8 cellular contexts compared by ENCODE assay signal in genomic region chr6:167350731-167351655, GRCh38. TPM values are rescaled to one million over a fixed set of nuclear protein-coding genes. Genes with fewer than 3 reads are reported as not detected.
DNase-seq lines count a peak whose midpoint lies in the region; ATAC-seq and TF ChIP-seq lines count a peak whose summit lies in the region.

No MANE protein-coding gene starts in this region.

- peak; percentile 46 for ATAC-seq in GM18858 (IDR thresholded peaks at IDR 0.05; ENCODE audit: unreplicated experiment)
- peak; percentile 61 for ATAC-seq in HG03175 (IDR thresholded peaks at IDR 0.05; ENCODE audit: unreplicated experiment)
- ATAC-seq in stimulated activated naive CD8-positive, alpha-beta T cell treated with anti-CD3 and anti-CD28 coated beads, Interleukin-15, amount 100 ng/mL, for 72 hours = peak; percentile 89

- intact Hi-C loops in A673 (cut with micrococcal nuclease; ENCODE audit: unreplicated experiment) = no loop called here

- H3K4me1 ChIP-seq in A673 (ENCODE audit: insufficient read depth, low read length, poor library complexity, severe bottlenecking) = peaks cover 8% of the 10 kb centered on the region
- peaks cover 10% of the 10 kb centered on the region for H3K4me1 ChIP-seq in neural progenitor cell

- H3F3A ChIP-seq in neural progenitor cell (ENCODE audit: low read depth) = peaks cover 12% of the 10 kb centered on the region

- H3K27ac ChIP-seq in A673 (ENCODE audit: low read depth, low read length, poor library complexity, severe bottlenecking) (no peak overlapping the region), neural progenitor cell (no peak overlapping the region)

- peak overlapping the region; percentile 84 for H3K4me3 Mint-ChIP-seq in neural progenitor cell
- H3K4me3 Mint-ChIP-seq in stimulated activated naive CD8-positive, alpha-beta T cell treated with anti-CD3 and anti-CD28 coated beads, Interleukin-15, amount 100 ng/mL, for 72 hours = peak overlapping the region; percentile 85 to 93

- H3K4me1 Mint-ChIP-seq in neural progenitor cell = peaks cover 23% of the 10 kb centered on the region
- H3K4me1 Mint-ChIP-seq in stimulated activated naive CD8-positive, alpha-beta T cell treated with anti-CD3 and anti-CD28 coated beads, Interleukin-15, amount 100 ng/mL, for 72 hours = peaks cover 32% of the 10 kb centered on the region

- H3K9ac ChIP-seq in neural progenitor cell = no peak overlapping the region

- no peaks in the 10 kb centered on the region for H4K20me1 ChIP-seq in neural progenitor cell (ENCODE audit: low read depth)

- BruUV-seq in A673 (replicated peaks; lab: Mats Ljungman, UMichigan) = no TSS peak

- peak overlapping the region; percentile 74 for H3K4me2 ChIP-seq in neural progenitor cell

- H3K36me3 ChIP-seq in A673 (ENCODE audit: insufficient read depth, low read length, poor library complexity, severe bottlenecking) = no peaks in the 10 kb centered on the region
- H3K36me3 ChIP-seq in neural progenitor cell = no peaks in the 10 kb centered on the region

- no peaks in the 10 kb centered on the region for H3K79me2 ChIP-seq in neural progenitor cell (ENCODE audit: low read depth)

- H3K9me3 ChIP-seq in A673 (ENCODE audit: low read depth, low read length, poor library complexity, severe bottlenecking) (no peaks in the 10 kb centered on the region), neural progenitor cell (ENCODE audit: low read depth) (no peaks in the 10 kb centered on the region)

- peaks cover 21% of the 10 kb centered on the region for H3K27me3 Mint-ChIP-seq in neural progenitor cell (ENCODE audit: insufficient read depth, low read depth)
- peaks cover 31% of the 10 kb centered on the region for H3K27me3 Mint-ChIP-seq in stimulated activated naive CD8-positive, alpha-beta T cell treated with anti-CD3 and anti-CD28 coated beads, Interleukin-15, amount 100 ng/mL, for 72 hours

- H3K36me3 Mint-ChIP-seq in neural progenitor cell = peaks cover 9% of the 10 kb centered on the region

- no peak overlapping the region for H3K27ac Mint-ChIP-seq in neural progenitor cell
- H3K27ac Mint-ChIP-seq in stimulated activated naive CD8-positive, alpha-beta T cell treated with anti-CD3 and anti-CD28 coated beads, Interleukin-15, amount 100 ng/mL, for 72 hours = peak overlapping the region; percentile 94 to 97

- peak; percentile 91 for TF ChIP-seq CTCF in A673 (conservative IDR thresholded peaks at IDR 0.05; ENCODE audit: low read depth, low read length)
- peak; percentile 70 for TF ChIP-seq CTCF in fibroblast of the aortic adventitia (IDR thresholded peaks at IDR 0.05; ENCODE audit: insufficient read depth, low read length)
- TF ChIP-seq CTCF in neural progenitor cell (IDR thresholded peaks at IDR 0.05) = peak; percentile 83

- DNase-seq in A673 (ENCODE audit: low spot score) = peak; percentile 87
- peak; percentile 84 for DNase-seq in NCI-H774 (lab: John Stamatoyannopoulos, UW)
- DNase-seq in activated T-cell treated with anti-CD3 and anti-CD28 coated beads, Interleukin-2, amount 50 U/mL, for 48 hours = peak; percentile 95 to 97
- DNase-seq in fibroblast of the aortic adventitia (ENCODE audit: low read depth) = peak; percentile 51
- DNase-seq in neural progenitor cell (ENCODE audit: low spot score) = peak; percentile 90
- peak; percentile 87 to 88 for DNase-seq in stimulated activated naive CD8-positive, alpha-beta T cell treated with anti-CD3 and anti-CD28 coated beads, Interleukin-15, amount 100 ng/mL, for 72 hours

- POLR2A ChIA-PET in A673 (lab: Charles Lee; ENCODE audit: low non-redundant PET) = no interaction called here

- H3K27me3 ChIP-seq in A673 (replicated peaks; ENCODE audit: insufficient read depth, low read depth, low read length, poor library complexity) (peaks cover 14% of the 10 kb centered on the region), neural progenitor cell (peaks cover 26% of the 10 kb centered on the region)

- peaks cover 22% of the 10 kb centered on the region for H3K9me3 Mint-ChIP-seq in neural progenitor cell
- no peaks in the 10 kb centered on the region for H3K9me3 Mint-ChIP-seq in stimulated activated naive CD8-positive, alpha-beta T cell treated with anti-CD3 and anti-CD28 coated beads, Interleukin-15, amount 100 ng/mL, for 72 hours

- H3K4me3 ChIP-seq in A673 (ENCODE audit: low read depth, low read length, poor library complexity, severe bottlenecking) (peak overlapping the region; percentile 43), fibroblast of the aortic adventitia (ENCODE audit: low read depth, low read length) (peak overlapping the region; percentile 54), neural progenitor cell (peak overlapping the region; percentile 44)

- H2AFZ ChIP-seq in neural progenitor cell (replicated peaks) = peak overlapping the region; percentile 87

- CTCF ChIA-PET in A673 (lab: Charles Lee) = interaction anchor here (0.6 to 1.3 kb wide), 6 partner anchors 10 to 576 kb away, joined by 3 to 13 read pairs (median 6); no protein-coding TSS in a partner anchor

RNA-seq across cellular contexts. Expression of gene TTLL2, which starts 26.1 kb away (rescaled TPM):
- total RNA-seq in A673 (2021) = not detected in 2 replicates
- total RNA-seq in fibroblast of the aortic adventitia (ENCODE audit: low replicate concordance) = not detected in 2 replicates
- not detected in 2 replicates for total RNA-seq in neural progenitor cell (ENCODE audit: low replicate concordance)

RNA-seq across cellular contexts. Expression of gene UNC93A, which starts 59.9 kb away (rescaled TPM):
- total RNA-seq in A673 (2021) = not detected in 2 replicates
- total RNA-seq in fibroblast of the aortic adventitia (ENCODE audit: low replicate concordance) = not detected in 2 replicates
- 0.28 TPM in 1 of 2 replicates, not detected in the other for total RNA-seq in neural progenitor cell (ENCODE audit: low replicate concordance)
